Comparison of ENCODE assay signal across 9 cellular contexts in the genomic region with DNA sequence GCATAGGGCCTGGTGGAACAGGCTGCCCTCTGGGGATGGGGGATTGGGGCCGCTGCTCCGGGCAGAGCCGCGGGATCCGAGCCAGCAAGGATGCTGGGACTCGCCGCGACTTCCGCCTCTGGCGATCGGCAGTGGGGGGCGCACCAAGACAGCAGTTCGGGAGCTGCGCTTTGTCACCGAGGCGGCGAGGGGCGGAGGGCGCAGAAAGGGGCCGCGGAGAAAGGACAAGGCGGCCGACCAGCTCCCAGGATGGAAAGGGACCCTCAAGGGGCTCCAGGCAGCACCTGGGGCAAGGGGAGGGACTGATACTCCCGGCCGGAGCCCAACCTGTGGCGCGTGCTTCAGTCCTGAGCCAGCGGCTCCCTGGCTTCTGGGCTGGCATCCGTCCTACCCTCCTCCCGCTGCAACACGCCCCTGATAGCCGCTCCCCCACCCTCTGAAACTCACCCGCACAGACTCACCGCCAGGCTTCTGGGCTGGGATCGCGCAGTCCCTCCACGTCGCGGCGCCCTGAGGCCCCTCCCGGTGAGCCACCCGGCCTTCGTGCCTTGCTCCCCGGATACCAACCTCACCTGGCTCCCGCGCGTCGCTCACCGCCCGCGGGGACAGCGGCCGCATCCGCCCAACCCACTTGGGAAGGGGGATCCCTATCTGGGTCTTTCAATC. TPM values are rescaled to one million over a fixed set of nuclear protein-coding genes. Genes with fewer than 3 reads are reported as not detected.
A peak's percentile ranks its signal among the peaks of the same experiment; 100 is the strongest.
DNase-seq lines count a peak whose midpoint lies in the region; ATAC-seq and TF ChIP-seq lines count a peak whose summit lies in the region.
"Had no signal": no experiment of that assay in that cellular context is flagged by ENCODE, and none has a peak within 500 bp of the region (broad histone marks: within the 10 kb centered on the region; RNA-seq: fewer than 3 reads in every experiment).

No MANE protein-coding gene starts in this region.

- H3K9me3 ChIP-seq in ascending aorta = no peaks in the 10 kb centered on the region

- ATAC-seq in stimulated activated naive CD8-positive, alpha-beta T cell treated with anti-CD3 and anti-CD28 coated beads, Interleukin-15, Interleukin-2, amounts not matched to agents 100 U/mL and 50 U/mL, for 24 hours = no peak
- no peak for ATAC-seq in GM21825 (IDR thresholded peaks at IDR 0.05; ENCODE audit: unreplicated experiment)

- H3K27ac ChIP-seq in ascending aorta = no peak overlapping the region
- H3K27ac ChIP-seq: BLaER1 treated with 17β-estradiol and CSF1 and Interleukin-3, amounts not matched to agents 10 nM and 100 nM had no signal

- no peaks in the 10 kb centered on the region for H3K36me3 ChIP-seq in ascending aorta
- H3K36me3 ChIP-seq: BLaER1 treated with 17β-estradiol and CSF1 and Interleukin-3, amounts not matched to agents 10 nM and 100 nM had no signal

- H3K4me1 ChIP-seq in ascending aorta = peaks cover 0 to 8% of the 10 kb centered on the region in 2 donors

- TF ChIP-seq POLR2A in NB4 (IDR thresholded peaks at IDR 0.05; ENCODE audit: extremely low read depth, insufficient read length) = no peak

- peak; percentile 65 for TF ChIP-seq CTCF in NB4 (IDR thresholded peaks at IDR 0.05; ENCODE audit: low read depth, low read length)
- TF ChIP-seq CTCF in ascending aorta (IDR thresholded peaks at IDR 0.05) = peak in 1 of 3 experiments; percentile 20

- intact Hi-C loops in ascending aorta (cut with DNase I) = no loop called here

- peak; percentile 46 for DNase-seq in NCI-H1436 (lab: John Stamatoyannopoulos, UW)
- no peak for DNase-seq in NCI-H1436 treated with DMSO at 0.1 percent for 48 hours (lab: John Stamatoyannopoulos, UW)
- peak; percentile 84 for DNase-seq in NB4 (ENCODE audit: low read depth)
- DNase-seq in ascending aorta (ENCODE audit: low spot score in 2 of 2) = no peak
- DNase-seq in iPS-NIHi11 (ENCODE audit: low spot score) = peak; percentile 82
- DNase-seq in stimulated activated naive CD8-positive, alpha-beta T cell treated with anti-CD3 and anti-CD28 coated beads, Interleukin-15, Interleukin-2, amounts not matched to agents 100 U/mL and 50 U/mL, for 24 hours = peak; percentile 48
- DNase-seq in KG1 (lab: John Stamatoyannopoulos, UW) = no peak

- peak overlapping the region; percentile 40 for H3K4me3 ChIP-seq in NB4 (ENCODE audit: low read depth, low read length)
- peak overlapping the region; percentile 40 to 44 for H3K4me3 ChIP-seq in ascending aorta
- H3K4me3 ChIP-seq: BLaER1 treated with 17β-estradiol and CSF1 and Interleukin-3, amounts not matched to agents 10 nM and 100 nM had no signal

- peaks cover 12% of the 10 kb centered on the region for H3K27me3 ChIP-seq in ascending aorta

RNA-seq across cellular contexts. Expression of gene EVX1, which starts 7.1 kb away (rescaled TPM):
- not detected for total RNA-seq in ascending aorta

RNA-seq across cellular contexts. Expression of gene HOXA13, which starts 35.6 kb away (rescaled TPM):
- not detected for total RNA-seq in ascending aorta

RNA-seq across cellular contexts. Expression of gene HOXA11, which starts 50.5 kb away (rescaled TPM):
- not detected for total RNA-seq in ascending aorta

Comparison
In these comparisons a context has a peak if more than half of its experiments do, and no peak if none do; other contexts are left out.
1. DNase-seq: peak in NCI-H1436 (single experiment), NB4 (single experiment), iPS-NIHi11 (single experiment) and stimulated activated naive CD8-positive, alpha-beta T cell treated with anti-CD3 and anti-CD28 coated beads, Interleukin-15, Interleukin-2, amounts not matched to agents 100 U/mL and 50 U/mL, for 24 hours (single experiment); none in NCI-H1436 treated with DMSO at 0.1 percent for 48 hours (single experiment), ascending aorta (0 of 2) and KG1 (single experiment).